Comparison of ENCODE assay signal across 35 cellular contexts in genomic region chr5:71714911-71715310, GRCh38. TPM values are rescaled to one million over a fixed set of nuclear protein-coding genes. Genes with fewer than 3 reads are reported as not detected.
"Had no signal": no experiment of that assay in that cellular context is flagged by ENCODE, and none has a peak within 500 bp of the region (broad histone marks: within the 10 kb centered on the region; RNA-seq: fewer than 3 reads in every experiment).

No MANE protein-coding gene starts in this region.

- H3K9me3 ChIP-seq: adrenal gland, body of pancreas, esophagus muscularis mucosa, gastrocnemius medialis, heart left ventricle had no signal

- H3K4me1 ChIP-seq: adrenal gland, foreskin keratinocyte, gastrocnemius medialis had no signal

- H3K27ac ChIP-seq: adrenal gland, body of pancreas, esophagus muscularis mucosa, foreskin keratinocyte, gastrocnemius medialis, heart left ventricle had no signal

- DNase-seq: activated CD4-positive, alpha-beta memory T cell treated with anti-CD3 and anti-CD28 coated beads for 36 hours; activated CD4-positive, alpha-beta T cell treated with anti-CD3 and anti-CD28 coated beads for 36 hours; activated CD4-positive, alpha-beta T cell treated with anti-CD3 and anti-CD28 coated beads, Interleukin-2, amount 10 ng/mL, durations not matched to agents 24 days and 14 days; activated CD4-positive, CD25-positive, alpha-beta regulatory T cell; activated CD4-positive, CD25-positive, alpha-beta regulatory T cell treated with anti-CD3 and anti-CD28 coated beads, Interleukin-2, amount 50 U/mL, for 72 hours; activated CD8-positive, alpha-beta memory T cell treated with anti-CD3 and anti-CD28 coated beads, Interleukin-2, amount 10 ng/mL, durations not matched to agents 7 days and 5 days; activated CD8-positive, alpha-beta memory T cell treated with anti-CD3 and anti-CD28 coated beads, Interleukin-2, amount 50 U/mL, for 4 hours; activated CD8-positive, alpha-beta T cell treated with anti-CD3 and anti-CD28 coated beads, Interleukin-2, amount 10 ng/mL, durations not matched to agents 7 days and 5 days; activated effector memory CD4-positive, alpha-beta T cell treated with anti-CD3 and anti-CD28 coated beads, Interleukin-2, amount 50 U/mL, for 16 hours; activated naive CD4-positive, alpha-beta T cell treated with anti-CD3 and anti-CD28 coated beads for 36 hours; activated naive CD8-positive, alpha-beta T cell treated with anti-CD3 and anti-CD28 coated beads for 36 hours; activated naive CD8-positive, alpha-beta T cell treated with anti-CD3 and anti-CD28 coated beads, Interleukin-2, amount 50 U/mL, for 24 hours; activated T-cell treated with anti-CD3 and anti-CD28 coated beads, Interleukin-2, amount 50 U/mL, for 1 hour; activated T-cell treated with anti-CD3 and anti-CD28 coated beads, Interleukin-2, amount 50 U/mL, for 48 hours; adrenal gland; amygdala; aorta; body of pancreas; caudate nucleus; cortex of kidney; dermis blood vessel endothelial cell; effector CD4-positive, alpha-beta T cell; effector memory CD8-positive, alpha-beta T cell; erythroblast; foreskin keratinocyte; gastrocnemius medialis; glutamatergic neuron; heart left ventricle; T-helper 17 cell; T1000 had no signal

- H3K27me3 ChIP-seq: body of pancreas had no signal

- H3K4me3 ChIP-seq: adrenal gland, body of pancreas, esophagus muscularis mucosa, gastrocnemius medialis, heart left ventricle had no signal

- H3K36me3 ChIP-seq: adrenal gland, esophagus muscularis mucosa, gastrocnemius medialis, heart left ventricle had no signal

RNA-seq across cellular contexts. Expression of gene CARTPT, which starts 4.2 kb away (rescaled TPM):
- total RNA-seq: activated CD4-positive, alpha-beta memory T cell treated with anti-CD3 and anti-CD28 coated beads for 36 hours; activated CD4-positive, alpha-beta T cell treated with anti-CD3 and anti-CD28 coated beads for 36 hours; activated CD4-positive, alpha-beta T cell treated with anti-CD3 and anti-CD28 coated beads, Interleukin-2, amount 10 ng/mL, durations not matched to agents 24 days and 14 days; activated CD8-positive, alpha-beta memory T cell treated with anti-CD3 and anti-CD28 coated beads for 36 hours; activated CD8-positive, alpha-beta memory T cell treated with anti-CD3 and anti-CD28 coated beads, Interleukin-2, amount 10 ng/mL, durations not matched to agents 7 days and 5 days; activated CD8-positive, alpha-beta T cell treated with anti-CD3 and anti-CD28 coated beads, Interleukin-2, amount 10 ng/mL, durations not matched to agents 7 days and 5 days; activated naive CD4-positive, alpha-beta T cell treated with anti-CD3 and anti-CD28 coated beads for 36 hours; activated naive CD8-positive, alpha-beta T cell treated with anti-CD3 and anti-CD28 coated beads for 36 hours; activated T-helper 1 cell treated with anti-CD3 and anti-CD28 coated beads, Interleukin-12 subunit alpha, Interleukin-12 subunit beta, Interleukin-2, Interleukin-4 antibody, amounts not matched to agents 30 ng/mL and 10 ng/mL and 1 ng/mL, durations not matched to agents 14 hours and 24 hours and 36 hours; activated T-helper 2 cell treated with anti-CD3 and anti-CD28 coated beads, Interferon-gamma antibody, Interleukin-2, Interleukin-4, amounts not matched to agents 10 μg/mL and 5 μg/mL and 100 μg/mL, durations not matched to agents 14 hours and 24 hours and 36 hours; aorta; body of pancreas; chondrocyte; dermis blood vessel endothelial cell; foreskin keratinocyte; gastrocnemius medialis; heart left ventricle; T-helper 17 cell had no signal
